In genomic region chr18:48835119-48835518, GRCh38 we compare ENCODE assay signal across 10 cellular contexts.
A peak's percentile ranks its signal among the peaks of the same experiment; 100 is the strongest.
DNase-seq lines count a peak whose midpoint lies in the region; ATAC-seq, FAIRE-seq and TF ChIP-seq lines count a peak whose summit lies in the region.
"Had no signal": no experiment of that assay in that cellular context is flagged by ENCODE, and none has a peak within 500 bp of the region (broad histone marks: within the 10 kb centered on the region; RNA-seq: fewer than 3 reads in every experiment).

No MANE protein-coding gene starts in this region.

- H3K27ac ChIP-seq in endothelial cell of umbilical vein (ENCODE audit: insufficient read depth, low read depth, low read length), result peak overlapping the region; percentile 6

- CTCF ChIA-PET in T-cell (lab: Charles Lee), result interaction anchor here (0.8 to 1.0 kb wide), 3 partner anchors 19 to 33 kb away, joined by 3 read pairs; no protein-coding TSS in a partner anchor
- CTCF ChIA-PET in endothelial cell of umbilical vein (lab: Charles Lee), result interaction anchor here (0.6 to 3.6 kb wide), 6 partner anchors 8 to 67 kb away, joined by 3 to 14 read pairs (median 3); no protein-coding TSS in a partner anchor

- no peaks in the 10 kb centered on the region for H3K9me3 Mint-ChIP-seq in T-cell

- no peaks in the 10 kb centered on the region for H3K9me1 ChIP-seq in endothelial cell of umbilical vein (replicated peaks; ENCODE audit: control insufficient read depth, extremely low read depth, insufficient read depth, low read length)

- TF ChIP-seq POLR2A in endothelial cell of umbilical vein (IDR thresholded peaks at IDR 0.05; ENCODE audit: low read depth, low read length), result peak; percentile 12

- peak; percentile 37 for DNase-seq in activated CD4-positive, CD25-positive, alpha-beta regulatory T cell treated with anti-CD3 and anti-CD28 coated beads, Interleukin-2, amount 50 U/mL, for 72 hours
- peak in 1 of 34 experiments; percentile 10 for DNase-seq in T-cell
- no peak for DNase-seq in endothelial cell of umbilical vein (ENCODE audit: low read depth, low spot score)
- peak; percentile 42 for DNase-seq in stimulated activated naive CD8-positive, alpha-beta T cell treated with anti-CD3 and anti-CD28 coated beads, Interleukin-15, Interleukin-2, amounts not matched to agents 100 U/mL and 50 U/mL, for 24 hours
- DNase-seq in RPMI8226, result no peak
- no peak for DNase-seq in NCI-H446 (lab: John Stamatoyannopoulos, UW)
- DNase-seq in activated effector memory CD4-positive, alpha-beta T cell treated with Interleukin-2 at 50 U/mL for 16 hours, result no peak
- DNase-seq: NCI-H1694 treated with DMSO at 0.1 percent for 48 hours had no signal

- H3K36me3 Mint-ChIP-seq in T-cell, result no peaks in the 10 kb centered on the region

- H3K9ac ChIP-seq in endothelial cell of umbilical vein (replicated peaks; ENCODE audit: extremely low read depth, insufficient read depth, low read length), result no peak overlapping the region

- FAIRE-seq in endothelial cell of umbilical vein (lab: Jason Lieb, UNC), result no peak
- FAIRE-seq: islet of Langerhans had no signal

- H2AFZ ChIP-seq in endothelial cell of umbilical vein (ENCODE audit: low read depth, low read length), result no peak overlapping the region

- POLR2A ChIA-PET in T-cell (lab: Charles Lee) (interaction anchor here in 1 of 2 donors (0.6 to 1.1 kb wide), 3 partner anchors 8 to 21 kb away, joined by 5 to 11 read pairs (median 5); no protein-coding TSS in a partner anchor), endothelial cell of umbilical vein (lab: Charles Lee) (no interaction called here)

- no peaks in the 10 kb centered on the region for H4K20me1 ChIP-seq in endothelial cell of umbilical vein (replicated peaks; ENCODE audit: control insufficient read depth, extremely low read depth, insufficient read depth, low read length)

- no peaks in the 10 kb centered on the region for H3K79me2 ChIP-seq in endothelial cell of umbilical vein (ENCODE audit: control insufficient read depth, insufficient read depth, low read length)

- no peak for ATAC-seq in activated CD4-positive, CD25-positive, alpha-beta regulatory T cell treated with anti-CD3 and anti-CD28 coated beads, Interleukin-2, amount 50 U/mL, for 24 hours
- ATAC-seq in T-cell (replicated peaks in 1 of 4), result no peak
- no peak for ATAC-seq in stimulated activated naive CD8-positive, alpha-beta T cell treated with anti-CD3 and anti-CD28 coated beads, Interleukin-15, Interleukin-2, amounts not matched to agents 100 U/mL and 50 U/mL, for 24 hours

- no TSS peak for BruUV-seq in endothelial cell of umbilical vein (replicated peaks; lab: Mats Ljungman, UMichigan)

- intact Hi-C loops in endothelial cell of umbilical vein (cut with micrococcal nuclease), result loop anchor here (2.0 kb wide), 3 partner anchors 54 to 154 kb away; no protein-coding TSS in a partner anchor

- peaks cover 86 to 100% (median 90%) of the 10 kb centered on the region in 3 donors for H3K4me1 Mint-ChIP-seq in T-cell

- H3K4me3 ChIP-seq in endothelial cell of umbilical vein (replicated peaks in 1 of 3; ENCODE audit: insufficient read depth in 1 of 3, low read depth in 1 of 3, low read length in 3 of 3), result no peak overlapping the region

- peak overlapping the region in 2 of 3 donors; percentile 79 to 83 for H3K4me3 Mint-ChIP-seq in T-cell

- peaks cover 42% of the 10 kb centered on the region for H3K4me1 ChIP-seq in endothelial cell of umbilical vein (ENCODE audit: control insufficient read depth, extremely low read depth, insufficient read depth, low read length)

- H3K27ac Mint-ChIP-seq in T-cell, result peak overlapping the region; percentile 88 to 97

- no peaks in the 10 kb centered on the region for H3K9me3 ChIP-seq in endothelial cell of umbilical vein (replicated peaks; ENCODE audit: control insufficient read depth, insufficient read depth, low read length)

- TF ChIP-seq CTCF in endothelial cell of umbilical vein (IDR thresholded peaks at IDR 0.05; ENCODE audit: extremely low read depth in 1 of 2, insufficient read depth in 1 of 2, low read depth in 1 of 2, low read length in 2 of 2), result no peak

- H3K27me3 ChIP-seq in endothelial cell of umbilical vein (ENCODE audit: control insufficient read depth in 2 of 2, insufficient read depth in 2 of 2, low read length in 2 of 2), result no peaks in the 10 kb centered on the region

- peak overlapping the region; percentile 7 for H3K4me2 ChIP-seq in endothelial cell of umbilical vein (ENCODE audit: insufficient read depth, low read length)

- no peaks in the 10 kb centered on the region for H3K36me3 ChIP-seq in endothelial cell of umbilical vein (ENCODE audit: control insufficient read depth in 2 of 2, extremely low read depth in 1 of 2, insufficient read depth in 2 of 2, low read length in 2 of 2)

- dilution Hi-C loops in endothelial cell of umbilical vein (cut with MboI; ENCODE audit: extremely low pct_ligation_motif_present, low sequenced_read_pairs), result no loop called here

- no peaks in the 10 kb centered on the region for H3K27me3 Mint-ChIP-seq in T-cell

TF ChIP-seq in endothelial cell of umbilical vein, 7 proteins besides CTCF, POLR2A, EP300 and RAD21:
- TF ChIP-seq FOS (IDR thresholded peaks at IDR 0.05; ENCODE audit: borderline replicate concordance, insufficient read depth, low read length) (no peak), EZH2 (IDR thresholded peaks at IDR 0.05; ENCODE audit: borderline replicate concordance, low read depth, low read length, severe bottlenecking) (no peak), POLR2AphosphoS5 (IDR thresholded peaks at IDR 0.05; ENCODE audit: insufficient read depth, low read depth, low read length) (no peak), JUN (IDR thresholded peaks at IDR 0.05; ENCODE audit: borderline replicate concordance, insufficient read depth, insufficient read length, low read depth) (no peak), MYC (IDR thresholded peaks at IDR 0.05; ENCODE audit: low read depth, low read length) (no peak), GATA2 (IDR thresholded peaks at IDR 0.05; ENCODE audit: insufficient read depth, insufficient read length, low read depth, low read length) (no peak), MAX (IDR thresholded peaks at IDR 0.05; ENCODE audit: insufficient read depth, insufficient read length) (no peak)

Comparison
In these comparisons a context has a peak if more than half of its experiments do, and no peak if none do; other contexts are left out.
1. DNase-seq: peak in activated CD4-positive, CD25-positive, alpha-beta regulatory T cell treated with anti-CD3 and anti-CD28 coated beads, Interleukin-2, amount 50 U/mL, for 72 hours (single experiment) and stimulated activated naive CD8-positive, alpha-beta T cell treated with anti-CD3 and anti-CD28 coated beads, Interleukin-15, Interleukin-2, amounts not matched to agents 100 U/mL and 50 U/mL, for 24 hours (single experiment); none in endothelial cell of umbilical vein (single experiment), RPMI8226 (single experiment), NCI-H446 (0 of 2) and activated effector memory CD4-positive, alpha-beta T cell treated with Interleukin-2 at 50 U/mL for 16 hours (single experiment).